Comparison of ENCODE assay signal across 21 cellular contexts in genomic region chr12:82963961-82964360, GRCh38.
DNase-seq lines count a peak whose midpoint lies in the region; ATAC-seq and TF ChIP-seq lines count a peak whose summit lies in the region.
"Had no signal": no experiment of that assay in that cellular context is flagged by ENCODE, and none has a peak within 500 bp of the region (broad histone marks: within the 10 kb centered on the region; RNA-seq: fewer than 3 reads in every experiment).

No MANE protein-coding gene starts in this region.

- POLR2A ChIA-PET in activated CD8-positive, alpha-beta T cell treated with anti-CD3 and anti-CD28 coated beads for 36 hours (lab: Charles Lee), result no interaction called here

- H2AK5ac ChIP-seq in mesendoderm (ENCODE audit: low read length), result no peak overlapping the region

- H3K27ac Mint-ChIP-seq in activated CD8-positive, alpha-beta T cell treated with anti-CD3 and anti-CD28 coated beads for 36 hours, result no peak overlapping the region
- H3K27ac Mint-ChIP-seq: immature natural killer cell had no signal

- H3K4me1 Mint-ChIP-seq in activated CD8-positive, alpha-beta T cell treated with anti-CD3 and anti-CD28 coated beads for 36 hours (ENCODE audit: low read depth), result no peaks in the 10 kb centered on the region
- H3K4me1 Mint-ChIP-seq: immature natural killer cell had no signal

- no CpG with 5 or more reads among the region's 3 CpGs for WGBS in mesendoderm (ENCODE audit: extremely low coverage, insufficient coverage, low lambda C conversion rate)

- H3K27ac ChIP-seq in mesendoderm (ENCODE audit: low read depth, low read length), result no peak overlapping the region
- H3K27ac ChIP-seq: BLaER1, heart right ventricle, left ventricle myocardium inferior, neutrophil, tibial nerve had no signal

- no peak overlapping the region for H3K4me3 ChIP-seq in astrocyte of the spinal cord (ENCODE audit: low read depth, low read length)
- no peak overlapping the region for H3K4me3 ChIP-seq in mesendoderm (ENCODE audit: low read length)
- H3K4me3 ChIP-seq: BLaER1, heart right ventricle, left ventricle myocardium inferior, smooth muscle cell, tibial nerve had no signal

- no peak overlapping the region for H2BK5ac ChIP-seq in mesendoderm (ENCODE audit: low read length)

- no peak overlapping the region for H3K4me2 ChIP-seq in mesendoderm (ENCODE audit: low read length)
- H3K4me2 ChIP-seq: BLaER1, smooth muscle cell had no signal

- no peaks in the 10 kb centered on the region for H3K36me3 Mint-ChIP-seq in activated CD8-positive, alpha-beta T cell treated with anti-CD3 and anti-CD28 coated beads for 36 hours (ENCODE audit: low read depth)

- H3K4me3 Mint-ChIP-seq in activated CD8-positive, alpha-beta T cell treated with anti-CD3 and anti-CD28 coated beads for 36 hours, result no peak overlapping the region
- H3K4me3 Mint-ChIP-seq: immature natural killer cell had no signal

- H4K5ac ChIP-seq in mesendoderm (ENCODE audit: low read length), result no peak overlapping the region

- no peak overlapping the region for H2BK120ac ChIP-seq in mesendoderm (ENCODE audit: low read depth, low read length)

- no peaks in the 10 kb centered on the region for H3K27me3 Mint-ChIP-seq in activated CD8-positive, alpha-beta T cell treated with anti-CD3 and anti-CD28 coated beads for 36 hours

- in situ Hi-C loops in astrocyte of the spinal cord (cut with HindIII; ENCODE audit: low sequenced_read_pairs), result no loop called here

- CTCF ChIA-PET in activated CD8-positive, alpha-beta T cell treated with anti-CD3 and anti-CD28 coated beads for 36 hours (lab: Charles Lee), result no interaction called here

- H3K36me3 ChIP-seq in mesendoderm (ENCODE audit: control insufficient read depth, insufficient read depth, low read length), result no peaks in the 10 kb centered on the region
- H3K36me3 ChIP-seq: BLaER1, heart right ventricle, left ventricle myocardium inferior, neutrophil, tibial nerve had no signal

- H3K79me1 ChIP-seq in mesendoderm (ENCODE audit: low read length), result no peaks in the 10 kb centered on the region

- H3K79me2 ChIP-seq in mesendoderm (ENCODE audit: control insufficient read depth, insufficient read depth, low read length), result no peaks in the 10 kb centered on the region

- peaks cover 5% of the 10 kb centered on the region for H3K4me1 ChIP-seq in mesendoderm (ENCODE audit: control insufficient read depth, low read depth, low read length)
- H3K4me1 ChIP-seq: BLaER1, left ventricle myocardium inferior, tibial nerve had no signal

- no peak overlapping the region for H4K8ac ChIP-seq in mesendoderm (ENCODE audit: low read depth, low read length)

- no peak overlapping the region for H3K9ac ChIP-seq in mesendoderm (ENCODE audit: low read length)
- H3K9ac ChIP-seq: BLaER1 had no signal

- DNase-seq in NCI-H2107 treated with DMSO at 0.1 percent for 48 hours (lab: John Stamatoyannopoulos, UW; ENCODE audit: unreplicated experiment) (peak; percentile 40), NCI-H2107 (lab: John Stamatoyannopoulos, UW) (no peak), astrocyte of the spinal cord (ENCODE audit: low read depth, low spot score) (peak; percentile 5), mesendoderm (peak; percentile 73)
- DNase-seq in activated CD8-positive, alpha-beta T cell treated with anti-CD3 and anti-CD28 coated beads for 36 hours, result no peak
- no peak for DNase-seq in stimulated activated naive CD8-positive, alpha-beta T cell treated with anti-CD3 and anti-CD28 coated beads, Interleukin-15, Interleukin-2, amounts not matched to agents 100 U/mL and 50 U/mL, for 24 hours
- DNase-seq: activated CD8-positive, alpha-beta memory T cell treated with anti-CD3 and anti-CD28 coated beads, Interleukin-2, amount 50 U/mL, for 48 hours; activated effector memory CD4-positive, alpha-beta T cell treated with Interleukin-2 at 50 U/mL for 16 hours; heart right ventricle; immature natural killer cell; Karpas-422; left ventricle myocardium inferior; RPMI8226; stimulated activated CD4-positive, alpha-beta T cell treated with anti-CD3 and anti-CD28 coated beads, Interleukin-2, amount 100 ng/mL, for 48 hours; stimulated activated naive CD4-positive, alpha-beta T cell treated with Interleukin-2 at 50 U/mL for 16 hours had no signal

- H2BK15ac ChIP-seq in mesendoderm (replicated peaks; ENCODE audit: low read depth), result no peak overlapping the region

- H3K56ac ChIP-seq in mesendoderm (ENCODE audit: low read length), result no peak overlapping the region

- intact Hi-C loops in activated CD8-positive, alpha-beta T cell treated with anti-CD3 and anti-CD28 coated beads for 36 hours (cut with micrococcal nuclease), result no loop called here

- no peak for TF ChIP-seq CTCF in astrocyte of the spinal cord (IDR thresholded peaks at IDR 0.05; ENCODE audit: low read depth, low read length)
- no peak for TF ChIP-seq CTCF in activated CD8-positive, alpha-beta T cell treated with anti-CD3 and anti-CD28 coated beads for 36 hours (IDR thresholded peaks at IDR 0.05)

- no peak overlapping the region for H3K23ac ChIP-seq in mesendoderm (ENCODE audit: low read length)

- H3K18ac ChIP-seq in mesendoderm (ENCODE audit: low read length), result no peak overlapping the region

- H3K9me3 Mint-ChIP-seq in activated CD8-positive, alpha-beta T cell treated with anti-CD3 and anti-CD28 coated beads for 36 hours, result peaks cover 2% of the 10 kb centered on the region

- no peak for ATAC-seq in activated CD8-positive, alpha-beta T cell treated with anti-CD3 and anti-CD28 coated beads for 36 hours
- ATAC-seq in HG02884 (IDR thresholded peaks at IDR 0.05; ENCODE audit: unreplicated experiment) (no peak), GM21381 (IDR thresholded peaks at IDR 0.05; ENCODE audit: unreplicated experiment) (no peak)
- ATAC-seq in stimulated activated naive CD8-positive, alpha-beta T cell treated with anti-CD3 and anti-CD28 coated beads, Interleukin-15, Interleukin-2, amounts not matched to agents 100 U/mL and 50 U/mL, for 24 hours, result no peak
- ATAC-seq: heart right ventricle had no signal

- H3K27me3 ChIP-seq in mesendoderm (ENCODE audit: insufficient read depth, low read length, poor library complexity), result no peaks in the 10 kb centered on the region
- H3K27me3 ChIP-seq: BLaER1, heart right ventricle, neutrophil, tibial nerve had no signal

- no peak overlapping the region for H3K4ac ChIP-seq in mesendoderm (ENCODE audit: low read depth, low read length)

Comparison
In these comparisons a context has a peak if more than half of its experiments do, and no peak if none do; other contexts are left out.
1. DNase-seq: peak in NCI-H2107 treated with DMSO at 0.1 percent for 48 hours (single experiment), astrocyte of the spinal cord (single experiment) and mesendoderm (single experiment); none in NCI-H2107 (single experiment), activated CD8-positive, alpha-beta T cell treated with anti-CD3 and anti-CD28 coated beads for 36 hours (single experiment) and stimulated activated naive CD8-positive, alpha-beta T cell treated with anti-CD3 and anti-CD28 coated beads, Interleukin-15, Interleukin-2, amounts not matched to agents 100 U/mL and 50 U/mL, for 24 hours (single experiment).